Comparison of ENCODE assay signal across 7 cellular contexts in the genomic region with DNA sequence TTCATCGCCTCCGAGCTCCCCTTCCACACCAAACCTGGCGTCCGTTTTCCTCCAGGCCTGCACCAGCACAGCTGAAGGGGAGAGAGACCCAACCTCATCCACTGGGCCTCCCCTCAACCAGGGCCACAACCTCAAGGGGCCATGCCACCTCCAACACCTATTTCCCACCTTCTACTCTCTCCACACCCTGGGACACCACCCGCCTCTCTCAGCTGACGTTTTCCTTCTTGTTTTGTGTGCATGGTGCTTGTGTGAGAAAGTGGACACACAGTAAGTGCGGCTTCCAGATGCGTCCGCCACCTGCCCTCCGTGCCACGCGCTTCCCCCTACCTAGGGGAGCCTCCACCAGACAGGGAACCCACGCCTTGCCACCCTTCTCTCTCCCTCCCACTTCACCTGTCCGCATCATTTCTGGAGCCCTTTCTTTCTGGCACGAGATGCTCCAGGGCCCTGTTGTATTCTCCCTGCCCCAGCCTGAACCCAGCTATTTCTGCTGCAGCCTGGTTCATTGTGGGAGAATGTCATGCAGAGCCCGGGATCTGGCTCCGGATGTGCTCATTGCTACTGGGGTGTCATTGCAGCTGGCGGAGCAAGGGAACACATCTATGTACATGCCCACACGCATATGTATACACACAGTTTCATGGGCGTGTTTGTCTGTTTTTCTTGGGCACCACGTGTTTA. TPM values are rescaled to one million over a fixed set of nuclear protein-coding genes. Genes with fewer than 3 reads are reported as not detected.
DNase-seq lines count a peak whose midpoint lies in the region; ATAC-seq and TF ChIP-seq lines count a peak whose summit lies in the region.

No MANE protein-coding gene starts in this region.

- H3K9me2 ChIP-seq in hepatocyte (replicated peaks; ENCODE audit: insufficient read depth) = no peaks in the 10 kb centered on the region

- H3K9me3 Mint-ChIP-seq in activated T-helper 17 cell treated with anti-CD3 and anti-CD28 coated beads, Interleukin-2, amount 50 U/mL, for 72 hours = no peaks in the 10 kb centered on the region
- H3K9me3 Mint-ChIP-seq in stimulated activated memory B cell treated with anti-CD40 and anti-IgM and Interleukin-4, amounts not matched to agents 10 μg/mL and 1 μg/mL and 100 μg/mL, for 72 hours = no peaks in the 10 kb centered on the region

- H3K9ac ChIP-seq in HUES48 (ENCODE audit: low read depth, low read length) = no peak overlapping the region

- no peaks in the 10 kb centered on the region for H3K27me3 Mint-ChIP-seq in activated T-helper 17 cell treated with anti-CD3 and anti-CD28 coated beads, Interleukin-2, amount 50 U/mL, for 72 hours
- no peaks in the 10 kb centered on the region for H3K27me3 Mint-ChIP-seq in stimulated activated memory B cell treated with anti-CD40 and anti-IgM and Interleukin-4, amounts not matched to agents 10 μg/mL and 1 μg/mL and 100 μg/mL, for 72 hours

- no peak overlapping the region for H3K27ac ChIP-seq in HUES48 (ENCODE audit: low read depth, low read length)
- peak overlapping the region; percentile 99 for H3K27ac ChIP-seq in hepatocyte

- peaks cover 48% of the 10 kb centered on the region for H3K79me2 ChIP-seq in hepatocyte

- peak overlapping the region; percentile 84 for H3K4me3 Mint-ChIP-seq in activated T-helper 17 cell treated with anti-CD3 and anti-CD28 coated beads, Interleukin-2, amount 50 U/mL, for 72 hours
- H3K4me3 Mint-ChIP-seq in stimulated activated memory B cell treated with anti-CD40 and anti-IgM and Interleukin-4, amounts not matched to agents 10 μg/mL and 1 μg/mL and 100 μg/mL, for 72 hours = peak overlapping the region; percentile 93

- 87% methylated on average over 21 of the region's 21 CpGs for WGBS in hepatocyte (ENCODE audit: low lambda C conversion rate, missing lambda C conversion rate)

- H3K4me1 ChIP-seq in HUES48 (ENCODE audit: control insufficient read depth, insufficient read depth, low read length) (peaks cover 26% of the 10 kb centered on the region), hepatocyte (ENCODE audit: insufficient read depth) (peaks cover 47% of the 10 kb centered on the region)

- no peak for DNase-seq in hepatocyte (ENCODE audit: low spot score)
- no peak for DNase-seq in NCI-H1930 (lab: John Stamatoyannopoulos, UW)
- no peak for DNase-seq in NCI-H524 treated with DMSO at 0.1 percent for 48 hours (lab: John Stamatoyannopoulos, UW)

- H3K27me3 ChIP-seq in HUES48 (ENCODE audit: control insufficient read depth, insufficient read depth, low read length) (no peaks in the 10 kb centered on the region), hepatocyte (no peaks in the 10 kb centered on the region)

- no peak for ATAC-seq in activated T-helper 17 cell treated with anti-CD3 and anti-CD28 coated beads, Interleukin-2, amount 50 U/mL, for 72 hours (replicated peaks)
- no peak for ATAC-seq in stimulated activated memory B cell treated with anti-CD40 and anti-IgM and Interleukin-4, amounts not matched to agents 10 μg/mL and 1 μg/mL and 100 μg/mL, for 72 hours
- no peak for ATAC-seq in HG03520 (IDR thresholded peaks at IDR 0.05; ENCODE audit: unreplicated experiment)

- no peaks in the 10 kb centered on the region for H3K36me3 ChIP-seq in HUES48 (ENCODE audit: control insufficient read depth, insufficient read depth, low read length)
- no peaks in the 10 kb centered on the region for H3K36me3 ChIP-seq in hepatocyte (replicated peaks; ENCODE audit: insufficient read depth, low read depth)

- TF ChIP-seq CTCF in hepatocyte (IDR thresholded peaks at IDR 0.05; ENCODE audit: poor library complexity) = no peak

- H4K20me1 ChIP-seq in hepatocyte (ENCODE audit: insufficient read depth, poor library complexity, severe bottlenecking) = peaks cover 28% of the 10 kb centered on the region

- peak overlapping the region; percentile 81 for H3K27ac Mint-ChIP-seq in activated T-helper 17 cell treated with anti-CD3 and anti-CD28 coated beads, Interleukin-2, amount 50 U/mL, for 72 hours
- peak overlapping the region; percentile 89 for H3K27ac Mint-ChIP-seq in stimulated activated memory B cell treated with anti-CD40 and anti-IgM and Interleukin-4, amounts not matched to agents 10 μg/mL and 1 μg/mL and 100 μg/mL, for 72 hours

- peak overlapping the region; percentile 96 for H3K4me2 ChIP-seq in hepatocyte

- H3K4me3 ChIP-seq in HUES48 (ENCODE audit: low read depth, low read length) (peak overlapping the region; percentile 61; the same call in 1 of the 2 replicates), hepatocyte (peak overlapping the region; percentile 66)

- H3K4me1 Mint-ChIP-seq in activated T-helper 17 cell treated with anti-CD3 and anti-CD28 coated beads, Interleukin-2, amount 50 U/mL, for 72 hours = peaks cover 20% of the 10 kb centered on the region
- peaks cover 71% of the 10 kb centered on the region for H3K4me1 Mint-ChIP-seq in stimulated activated memory B cell treated with anti-CD40 and anti-IgM and Interleukin-4, amounts not matched to agents 10 μg/mL and 1 μg/mL and 100 μg/mL, for 72 hours

- peak overlapping the region; percentile 78 for H2AFZ ChIP-seq in hepatocyte

- H3K9me3 ChIP-seq in HUES48 (ENCODE audit: control insufficient read depth, insufficient read depth, low read length) (no peaks in the 10 kb centered on the region), hepatocyte (ENCODE audit: low read depth) (no peaks in the 10 kb centered on the region)

- H3K36me3 Mint-ChIP-seq in activated T-helper 17 cell treated with anti-CD3 and anti-CD28 coated beads, Interleukin-2, amount 50 U/mL, for 72 hours (ENCODE audit: low read depth) = peaks cover 25% of the 10 kb centered on the region
- no peaks in the 10 kb centered on the region for H3K36me3 Mint-ChIP-seq in stimulated activated memory B cell treated with anti-CD40 and anti-IgM and Interleukin-4, amounts not matched to agents 10 μg/mL and 1 μg/mL and 100 μg/mL, for 72 hours

RNA-seq across cellular contexts. Expression of a gene that starts 1.3 kb away (rescaled TPM):
- total RNA-seq in activated T-helper 17 cell treated with anti-CD3 and anti-CD28 coated beads, Interleukin-2, amount 50 U/mL, for 72 hours = 100 to 1,000 TPM; 266 to 410 TPM
- 134 and 155 TPM in 2 replicates for total RNA-seq in hepatocyte
- polyA plus RNA-seq in hepatocyte = 154 and 175 TPM in 2 replicates

RNA-seq across cellular contexts. Expression of a gene that starts 22.8 kb away (rescaled TPM):
- 1 to 10 TPM in 1 of 2 donors, under 1 TPM in 1; 0.86 to 1.7 TPM for total RNA-seq in activated T-helper 17 cell treated with anti-CD3 and anti-CD28 coated beads, Interleukin-2, amount 50 U/mL, for 72 hours
- 0.53 TPM in 1 of 2 replicates, not detected in the other for total RNA-seq in hepatocyte
- 0.33 and 1.3 TPM in 2 replicates for polyA plus RNA-seq in hepatocyte

RNA-seq across cellular contexts. Expression of a gene that starts 26.9 kb away (rescaled TPM):
- 1 to 10 TPM; 1.8 to 2.0 TPM for total RNA-seq in activated T-helper 17 cell treated with anti-CD3 and anti-CD28 coated beads, Interleukin-2, amount 50 U/mL, for 72 hours
- 3.6 and 5.8 TPM in 2 replicates for total RNA-seq in hepatocyte
- polyA plus RNA-seq in hepatocyte = 5.3 and 5.8 TPM in 2 replicates
